ENCODE assay signal across 31 cellular contexts in genomic region chr3:174462908-174463307, GRCh38.
"Had no signal": no experiment of that assay in that cellular context is flagged by ENCODE, and none has a peak within 500 bp of the region (broad histone marks: within the 10 kb centered on the region; RNA-seq: fewer than 3 reads in every experiment).

No MANE protein-coding gene starts in this region.

- FAIRE-seq: endometrium had no signal

- H3K4me1 ChIP-seq: esophagus squamous epithelium, lower lobe of right lung, psoas muscle, sigmoid colon, spleen, tibial nerve, upper lobe of left lung, uterus had no signal

- ATAC-seq: effector memory CD8-positive, alpha-beta T cell; heart right ventricle; left ventricle myocardium superior; lower lobe of right lung; naive thymus-derived CD8-positive, alpha-beta T cell; psoas muscle; right cardiac atrium; stimulated activated memory B cell treated with anti-CD40 and anti-IgM and Interleukin-4, amounts not matched to agents 10 μg/mL and 1 μg/mL and 100 μg/mL, for 72 hours; stimulated activated naive CD8-positive, alpha-beta T cell treated with anti-CD3 and anti-CD28 coated beads, Interleukin-15, Interleukin-2, amounts not matched to agents 100 U/mL and 50 U/mL, for 24 hours had no signal

- H3K27ac Mint-ChIP-seq: effector memory CD8-positive, alpha-beta T cell; immature natural killer cell; naive thymus-derived CD8-positive, alpha-beta T cell; nephron progenitor cell; stimulated activated memory B cell treated with anti-CD40 and anti-IgM and Interleukin-4, amounts not matched to agents 10 μg/mL and 1 μg/mL and 100 μg/mL, for 72 hours had no signal

- H3K4me3 Mint-ChIP-seq: effector memory CD8-positive, alpha-beta T cell; immature natural killer cell; naive thymus-derived CD8-positive, alpha-beta T cell; nephron progenitor cell; stimulated activated memory B cell treated with anti-CD40 and anti-IgM and Interleukin-4, amounts not matched to agents 10 μg/mL and 1 μg/mL and 100 μg/mL, for 72 hours had no signal

- H3K9me3 Mint-ChIP-seq: nephron progenitor cell had no signal

- H3K27me3 ChIP-seq: esophagus squamous epithelium, heart right ventricle, ovary, sigmoid colon, spleen, tibial nerve, upper lobe of left lung, uterus had no signal

- DNase-seq: cortex of kidney; effector memory CD8-positive, alpha-beta T cell; erythroblast; esophagus squamous epithelium; foreskin melanocyte; glutamatergic neuron; heart right ventricle; hippocampal formation; immature natural killer cell; islet precursor cell; kidney glomerular epithelial cell; left ventricle myocardium superior; lower lobe of right lung; naive thymus-derived CD8-positive, alpha-beta T cell; nephron progenitor cell; nucleus accumbens; ovary; posterior cingulate gyrus; psoas muscle; right cardiac atrium; sigmoid colon; spleen; stimulated activated CD4-positive, alpha-beta T cell treated with anti-CD3 and anti-CD28 coated beads, Interleukin-4, amount 100 ng/mL, for 4 hours; stimulated activated naive CD8-positive, alpha-beta T cell treated with anti-CD3 and anti-CD28 coated beads, Interleukin-15, Interleukin-2, amounts not matched to agents 100 U/mL and 50 U/mL, for 24 hours; substantia nigra; upper lobe of left lung; uterus had no signal

- H3K27me3 Mint-ChIP-seq: effector memory CD8-positive, alpha-beta T cell; naive thymus-derived CD8-positive, alpha-beta T cell; stimulated activated memory B cell treated with anti-CD40 and anti-IgM and Interleukin-4, amounts not matched to agents 10 μg/mL and 1 μg/mL and 100 μg/mL, for 72 hours had no signal

- H3K9me3 ChIP-seq: esophagus squamous epithelium, lower lobe of right lung, ovary, psoas muscle, sigmoid colon, spleen, thoracic aorta, tibial nerve, upper lobe of left lung, uterus had no signal

- H3K27ac ChIP-seq: esophagus squamous epithelium, heart right ventricle, lower lobe of right lung, ovary, psoas muscle, sigmoid colon, spleen, thoracic aorta, tibial nerve, upper lobe of left lung, uterus had no signal

- H3K36me3 ChIP-seq: esophagus squamous epithelium, heart right ventricle, lower lobe of right lung, ovary, sigmoid colon, spleen, thoracic aorta, tibial nerve, upper lobe of left lung, uterus had no signal

- H3K36me3 Mint-ChIP-seq: immature natural killer cell; naive thymus-derived CD8-positive, alpha-beta T cell; stimulated activated memory B cell treated with anti-CD40 and anti-IgM and Interleukin-4, amounts not matched to agents 10 μg/mL and 1 μg/mL and 100 μg/mL, for 72 hours had no signal

- H3K4me1 Mint-ChIP-seq: immature natural killer cell; nephron progenitor cell; stimulated activated memory B cell treated with anti-CD40 and anti-IgM and Interleukin-4, amounts not matched to agents 10 μg/mL and 1 μg/mL and 100 μg/mL, for 72 hours had no signal

- H3K4me3 ChIP-seq: esophagus squamous epithelium, heart right ventricle, lower lobe of right lung, ovary, psoas muscle, sigmoid colon, spleen, thoracic aorta, tibial nerve, upper lobe of left lung, uterus had no signal
